Comparison of ENCODE assay signal across 8 cellular contexts in the genomic region with DNA sequence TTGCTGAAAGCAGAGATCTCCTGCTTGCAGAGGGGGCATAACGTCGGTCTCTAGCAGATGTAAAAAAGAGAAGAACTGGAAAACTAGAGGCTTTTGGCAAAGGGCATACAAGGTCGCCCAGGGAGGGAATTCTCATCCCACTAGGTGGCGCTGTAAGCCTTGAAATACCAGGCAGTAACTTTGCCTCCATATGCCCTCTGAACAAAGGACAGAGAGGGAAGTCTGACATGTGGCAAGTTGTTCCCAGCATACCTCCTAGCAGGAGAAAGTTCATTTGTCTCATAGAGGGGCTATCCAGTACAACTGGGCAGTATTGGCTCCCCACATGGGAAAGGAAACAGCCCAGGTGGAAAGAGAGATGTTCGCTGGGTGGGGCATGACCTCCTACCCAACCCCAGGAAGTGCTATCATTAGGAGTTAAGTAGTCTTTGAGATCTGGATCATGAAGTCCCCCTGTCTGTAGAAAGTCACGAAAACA. TPM values are rescaled to one million over a fixed set of nuclear protein-coding genes. Genes with fewer than 3 reads are reported as not detected.
A peak's percentile ranks its signal among the peaks of the same experiment; 100 is the strongest.
DNase-seq lines count a peak whose midpoint lies in the region; ATAC-seq and TF ChIP-seq lines count a peak whose summit lies in the region.

No MANE protein-coding gene starts in this region.

- H3K79me2 ChIP-seq in osteoblast (ENCODE audit: insufficient read depth, low read length), result peaks cover 3% of the 10 kb centered on the region

- H3K4me1 ChIP-seq in osteoblast (ENCODE audit: insufficient read depth, low read length), result no peaks in the 10 kb centered on the region

- H3K4me2 ChIP-seq in osteoblast (ENCODE audit: insufficient read depth, low read length), result no peak overlapping the region

- peak; percentile 53 for DNase-seq in GM12864 (ENCODE audit: low read depth)
- peak; percentile 91 for DNase-seq in Jurkat, Clone E6-1 (ENCODE audit: low read depth, low spot score)
- peak; percentile 65 for DNase-seq in WERI-Rb-1
- DNase-seq in cerebellar cortex (ENCODE audit: low spot score), result peak; percentile 13
- peak; percentile 31 for DNase-seq in osteoblast (ENCODE audit: insufficient read length, low spot score, missing footprints)
- DNase-seq in NCI-H2081 (lab: John Stamatoyannopoulos, UW), result no peak
- no peak for DNase-seq in coronary artery (ENCODE audit: low spot score)

- H3K27ac ChIP-seq in WERI-Rb-1 (no peak overlapping the region), osteoblast (ENCODE audit: low read depth, low read length) (no peak overlapping the region), coronary artery (no peak overlapping the region)

- H3K27me3 ChIP-seq in WERI-Rb-1 (ENCODE audit: insufficient read depth, low read depth, severe bottlenecking) (no peaks in the 10 kb centered on the region), osteoblast (ENCODE audit: insufficient read depth, low read length) (no peaks in the 10 kb centered on the region)

- no peak for ATAC-seq in HG02870 (IDR thresholded peaks at IDR 0.05; ENCODE audit: unreplicated experiment)

- H3K9me3 ChIP-seq in WERI-Rb-1 (ENCODE audit: severe bottlenecking), result peaks cover 22% of the 10 kb centered on the region
- H3K9me3 ChIP-seq in osteoblast (ENCODE audit: low read depth, low read length), result peaks cover 26% of the 10 kb centered on the region

- H3K36me3 ChIP-seq in WERI-Rb-1, result no peaks in the 10 kb centered on the region
- peaks cover 42% of the 10 kb centered on the region for H3K36me3 ChIP-seq in osteoblast (ENCODE audit: insufficient read depth, low read length)

- no peaks in the 10 kb centered on the region for H4K20me1 ChIP-seq in osteoblast (ENCODE audit: insufficient read depth, low read length)

- no peak overlapping the region for H3K4me3 ChIP-seq in GM12864 (ENCODE audit: low read depth, low read length)
- H3K4me3 ChIP-seq in Jurkat, Clone E6-1 (ENCODE audit: low read length), result no peak overlapping the region
- no peak overlapping the region for H3K4me3 ChIP-seq in WERI-Rb-1 (ENCODE audit: low read depth, low read length)
- no peak overlapping the region for H3K4me3 ChIP-seq in osteoblast (ENCODE audit: insufficient read depth, low read length)
- no peak overlapping the region for H3K4me3 ChIP-seq in coronary artery

- TF ChIP-seq CTCF in GM12864 (IDR thresholded peaks at IDR 0.05; ENCODE audit: low read depth, low read length, missing control alignments) (peak; percentile 54), WERI-Rb-1 (IDR thresholded peaks at IDR 0.05; ENCODE audit: low read depth, low read length) (peak; percentile 56), osteoblast (IDR thresholded peaks at IDR 0.05; ENCODE audit: extremely low read depth, low read depth, low read length) (peak; percentile 44), coronary artery (IDR thresholded peaks at IDR 0.05) (no peak)

- H2AFZ ChIP-seq in osteoblast (ENCODE audit: low read length), result no peak overlapping the region

RNA-seq across cellular contexts. Expression of gene STK17B, which starts 40.0 kb away (rescaled TPM):
- 23.5 TPM for polyA plus RNA-seq in Jurkat, Clone E6-1 (2012; ENCODE audit: insufficient read depth, insufficient read length)
- total RNA-seq in osteoblast, result 139 and 140 TPM in 2 replicates

Comparison
In these comparisons a context has a peak if more than half of its experiments do, and no peak if none do; other contexts are left out.
1. DNase-seq: peak in GM12864 (single experiment), Jurkat, Clone E6-1 (single experiment), WERI-Rb-1 (single experiment), cerebellar cortex (single experiment) and osteoblast (single experiment); none in NCI-H2081 (0 of 2) and coronary artery (single experiment).